12 cellular contexts compared by ENCODE assay signal in genomic region chr9:94921656-94922055, GRCh38.
DNase-seq lines count a peak whose midpoint lies in the region; ATAC-seq and TF ChIP-seq lines count a peak whose summit lies in the region.
"Had no signal": no experiment of that assay in that cellular context is flagged by ENCODE, and none has a peak within 500 bp of the region (broad histone marks: within the 10 kb centered on the region; RNA-seq: fewer than 3 reads in every experiment).

No MANE protein-coding gene starts in this region.

- POLR2A ChIA-PET in CD8-positive, alpha-beta T cell (lab: Charles Lee): no interaction called here

- H3K4me3 Mint-ChIP-seq in CD8-positive, alpha-beta T cell: no peak overlapping the region
- H3K4me3 Mint-ChIP-seq: activated CD4-positive, alpha-beta T cell treated with anti-CD3 and anti-CD28 coated beads for 36 hours had no signal

- H3K4me1 Mint-ChIP-seq in CD8-positive, alpha-beta T cell (ENCODE audit: low read depth): peaks cover 3% of the 10 kb centered on the region
- H3K4me1 Mint-ChIP-seq: activated CD4-positive, alpha-beta T cell treated with anti-CD3 and anti-CD28 coated beads for 36 hours had no signal

- H3K9ac ChIP-seq in adipocyte (ENCODE audit: low read length) (peak overlapping the region; percentile 89), skeletal muscle tissue (ENCODE audit: low read depth in 1 of 3, low read length in 3 of 3) (peak overlapping the region in 2 of 3 donors; percentile 38 to 62)

- H3K27ac Mint-ChIP-seq in CD8-positive, alpha-beta T cell: no peak overlapping the region
- H3K27ac Mint-ChIP-seq: activated CD4-positive, alpha-beta T cell treated with anti-CD3 and anti-CD28 coated beads for 36 hours; activated naive CD4-positive, alpha-beta T cell treated with anti-CD3 and anti-CD28 coated beads, Interleukin-2, amount 50 U/mL, for 72 hours had no signal

- H3K4me3 ChIP-seq in adipocyte (ENCODE audit: low read length) (peak overlapping the region; percentile 48), left lung (no peak overlapping the region), skeletal muscle tissue (ENCODE audit: low read length in 3 of 3) (peak overlapping the region in 1 of 3 donors; percentile 6), H7 (ENCODE audit: insufficient read depth, low read depth, low read length) (no peak overlapping the region)
- no peak overlapping the region for H3K4me3 ChIP-seq in CD8-positive, alpha-beta T cell (ENCODE audit: low read depth, low read length)

- no peaks in the 10 kb centered on the region for H3K36me3 ChIP-seq in adipocyte (ENCODE audit: control insufficient read depth, insufficient read depth, low read length, severe bottlenecking)
- H3K36me3 ChIP-seq in left lung: no peaks in the 10 kb centered on the region
- no peaks in the 10 kb centered on the region for H3K36me3 ChIP-seq in skeletal muscle tissue (ENCODE audit: control insufficient read depth in 3 of 3, insufficient read depth in 3 of 3, low read length in 3 of 3)
- no peaks in the 10 kb centered on the region for H3K36me3 ChIP-seq in H7 (replicated peaks; ENCODE audit: control insufficient read depth, insufficient read depth, low read length)
- no peaks in the 10 kb centered on the region for H3K36me3 ChIP-seq in CD8-positive, alpha-beta T cell (ENCODE audit: insufficient read depth, low read length)

- DNase-seq in Daoy (ENCODE audit: low read depth): peak; percentile 59
- no peak for DNase-seq in adipocyte (ENCODE audit: low read depth)
- no peak for DNase-seq in left lung
- no peak for DNase-seq in H7
- DNase-seq in CD8-positive, alpha-beta T cell: no peak
- DNase-seq: activated CD4-positive, alpha-beta T cell treated with anti-CD3 and anti-CD28 coated beads for 36 hours; MV-4-11; NK-92 treated with Interleukin-12 subunit alpha and Interleukin-12 subunit beta, amount 100 ng/mL, for 24 hours had no signal

- ATAC-seq in left lung: no peak
- no peak for ATAC-seq in HG03135 (IDR thresholded peaks at IDR 0.05; ENCODE audit: unreplicated experiment)
- no peak for ATAC-seq in HG02938 (IDR thresholded peaks at IDR 0.05; ENCODE audit: unreplicated experiment)
- ATAC-seq in CD8-positive, alpha-beta T cell: no peak
- ATAC-seq: activated CD4-positive, alpha-beta T cell treated with anti-CD3 and anti-CD28 coated beads for 36 hours; activated naive CD4-positive, alpha-beta T cell treated with anti-CD3 and anti-CD28 coated beads, Interleukin-2, amount 50 U/mL, for 72 hours had no signal

- H3K9me3 Mint-ChIP-seq in CD8-positive, alpha-beta T cell: no peaks in the 10 kb centered on the region
- H3K9me3 Mint-ChIP-seq: activated naive CD4-positive, alpha-beta T cell treated with anti-CD3 and anti-CD28 coated beads, Interleukin-2, amount 50 U/mL, for 72 hours had no signal

- H3K27me3 Mint-ChIP-seq in CD8-positive, alpha-beta T cell (ENCODE audit: low read depth): no peaks in the 10 kb centered on the region
- H3K27me3 Mint-ChIP-seq: activated CD4-positive, alpha-beta T cell treated with anti-CD3 and anti-CD28 coated beads for 36 hours had no signal

- intact Hi-C loops in left lung (cut with DNase I): no loop called here
- intact Hi-C loops in CD8-positive, alpha-beta T cell (cut with DNase I, micrococcal nuclease): loop anchor here in 1 of 2 experiments (1.0 kb wide), 1 partner anchor 147 kb away; no protein-coding TSS in a partner anchor

- peaks cover 17% of the 10 kb centered on the region for H3K36me3 Mint-ChIP-seq in CD8-positive, alpha-beta T cell
- H3K36me3 Mint-ChIP-seq: activated naive CD4-positive, alpha-beta T cell treated with anti-CD3 and anti-CD28 coated beads, Interleukin-2, amount 50 U/mL, for 72 hours had no signal

- no peaks in the 10 kb centered on the region for H3K27me3 ChIP-seq in adipocyte (replicated peaks; ENCODE audit: control insufficient read depth, insufficient read depth, low read length)
- no peaks in the 10 kb centered on the region for H3K27me3 ChIP-seq in left lung
- H3K27me3 ChIP-seq in skeletal muscle tissue (ENCODE audit: control insufficient read depth in 3 of 3, insufficient read depth in 3 of 3, low read length in 3 of 3): no peaks in the 10 kb centered on the region
- no peaks in the 10 kb centered on the region for H3K27me3 ChIP-seq in H7 (ENCODE audit: control insufficient read depth, insufficient read depth, low read length)
- H3K27me3 ChIP-seq in CD8-positive, alpha-beta T cell (ENCODE audit: insufficient read depth, low read length): no peaks in the 10 kb centered on the region

- peaks cover 49% of the 10 kb centered on the region for H3K4me1 ChIP-seq in adipocyte (ENCODE audit: control insufficient read depth, insufficient read depth, low read length)
- peaks cover 22 to 37% of the 10 kb centered on the region in 2 donors for H3K4me1 ChIP-seq in left lung
- peaks cover 26 to 32% (median 30%) of the 10 kb centered on the region in 3 donors for H3K4me1 ChIP-seq in skeletal muscle tissue (ENCODE audit: control insufficient read depth in 3 of 3, insufficient read depth in 3 of 3, low read length in 3 of 3)
- H3K4me1 ChIP-seq in CD8-positive, alpha-beta T cell (ENCODE audit: insufficient read depth, low read length): no peaks in the 10 kb centered on the region

- TF ChIP-seq CTCF in left lung (IDR thresholded peaks at IDR 0.05): no peak
- TF ChIP-seq CTCF in CD8-positive, alpha-beta T cell (IDR thresholded peaks at IDR 0.05): no peak

- CTCF ChIA-PET in CD8-positive, alpha-beta T cell (lab: Charles Lee): no interaction called here

- peak overlapping the region; percentile 75 to 92 for H3K27ac ChIP-seq in left lung
- H3K27ac ChIP-seq in skeletal muscle tissue (ENCODE audit: low read depth, low read length): peak overlapping the region; percentile 65
- no peak overlapping the region for H3K27ac ChIP-seq in CD8-positive, alpha-beta T cell (ENCODE audit: low read depth, low read length)

- H3K9me3 ChIP-seq in adipocyte (ENCODE audit: control insufficient read depth, low read length): no peaks in the 10 kb centered on the region
- H3K9me3 ChIP-seq in left lung: no peaks in the 10 kb centered on the region
- no peaks in the 10 kb centered on the region for H3K9me3 ChIP-seq in skeletal muscle tissue (ENCODE audit: control insufficient read depth in 3 of 3, low read length in 3 of 3)
- no peaks in the 10 kb centered on the region for H3K9me3 ChIP-seq in CD8-positive, alpha-beta T cell (ENCODE audit: low read length)
